In the genomic region with DNA sequence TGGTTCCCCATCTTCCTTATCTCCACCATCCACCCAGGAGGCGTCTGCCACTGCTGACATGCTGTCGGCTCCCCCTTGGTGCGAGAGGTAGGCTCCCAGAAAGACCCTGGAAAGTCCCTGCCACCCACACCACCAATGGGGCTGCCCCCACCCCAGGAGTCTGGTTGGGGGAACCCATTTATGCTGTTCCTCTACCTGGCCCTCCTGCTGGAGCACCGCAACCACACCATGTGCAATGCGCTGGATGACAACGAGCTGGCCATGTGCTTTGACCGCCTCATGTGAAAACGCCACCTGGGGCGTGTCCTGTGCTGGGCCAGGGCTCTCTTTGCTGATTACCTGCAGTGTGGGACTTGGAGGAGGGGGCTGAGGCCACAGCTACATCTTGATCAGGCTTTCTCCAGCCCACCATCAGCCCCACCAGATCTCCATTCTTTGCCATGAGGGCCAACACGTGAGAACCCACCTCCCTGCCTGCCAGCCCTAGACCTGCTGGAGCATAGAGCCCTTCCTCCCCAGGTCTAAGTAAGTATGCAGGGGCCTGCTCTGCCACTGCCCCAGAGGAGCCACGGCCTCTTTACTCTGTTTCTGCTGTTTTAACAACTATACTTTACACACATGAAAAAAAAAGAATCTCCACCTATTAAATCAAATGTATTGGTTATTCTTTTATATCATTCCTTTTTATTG, we compare ENCODE assay signal across 24 cellular contexts. TPM values are rescaled to one million over a fixed set of nuclear protein-coding genes. Genes with fewer than 3 reads are reported as not detected.
A peak's percentile ranks its signal among the peaks of the same experiment; 100 is the strongest.
DNase-seq lines count a peak whose midpoint lies in the region; ATAC-seq, FAIRE-seq and TF ChIP-seq lines count a peak whose summit lies in the region.
"Had no signal": no experiment of that assay in that cellular context is flagged by ENCODE, and none has a peak within 500 bp of the region (broad histone marks: within the 10 kb centered on the region; RNA-seq: fewer than 3 reads in every experiment).

No MANE protein-coding gene starts in this region.

- no peaks in the 10 kb centered on the region for H3K9me3 ChIP-seq in GM12878 (replicated peaks; ENCODE audit: control insufficient read depth, insufficient read depth, low read length)
- H3K9me3 ChIP-seq: BLaER1, gastroesophageal sphincter, left lung, SK-N-SH, tibial nerve had no signal

- no peaks in the 10 kb centered on the region for H3K27me3 ChIP-seq in GM12878 (replicated peaks in 1 of 2; ENCODE audit: control insufficient read depth in 2 of 2, insufficient read depth in 2 of 2, low read length in 1 of 2)
- H3K27me3 ChIP-seq: BLaER1, left lung, tibial nerve had no signal

- no TSS peak for BruUV-seq in GM12878 (replicated peaks; lab: Mats Ljungman, UMichigan)

- peak overlapping the region; percentile 6; the same call in 1 of the 2 replicates for H3K27ac ChIP-seq in GM12878 (ENCODE audit: control insufficient read depth, insufficient read depth)
- H3K27ac ChIP-seq: BLaER1, gastroesophageal sphincter, KMS-11, left lung, skin epidermis, tibial nerve had no signal

- POLR2A ChIA-PET in GM12878 (lab: Charles Lee): interaction anchor here (0.6 kb wide), 1 partner anchor 24 kb away, joined by 3 read pairs; no protein-coding TSS in a partner anchor

- no peak for TF ChIP-seq RAD21 in GM12878 (IDR thresholded peaks at IDR 0.05; ENCODE audit: insufficient read depth, low read depth, low read length)

- no peak for TF ChIP-seq EP300 in GM12878 (IDR thresholded peaks at IDR 0.05; ENCODE audit: borderline replicate concordance in 1 of 2, control insufficient read depth in 1 of 2, low read depth in 2 of 2, low read length in 2 of 2)

- 28% methylated on average over 11 of the region's 11 CpGs for WGBS in GM12878 (ENCODE audit: insufficient coverage, insufficient replicate concordance, low lambda C conversion rate, missing lambda C conversion rate)

- no peak for TF ChIP-seq CTCF in GM12878 (IDR thresholded peaks at IDR 0.05 in 2 of 3, conservative IDR thresholded peaks at IDR 0.05 in 1 of 3; ENCODE audit: control insufficient read depth in 2 of 3, extremely low read depth in 1 of 3, insufficient read depth in 1 of 3, low read depth in 3 of 3, low read length in 3 of 3)

- no peak overlapping the region for H3K9ac ChIP-seq in GM12878 (ENCODE audit: control insufficient read depth, insufficient read depth, low read length)
- H3K9ac ChIP-seq: BLaER1, KMS-11, SK-N-SH had no signal

- in situ Hi-C loops in GM12878 (cut with MboI): no loop called here

- H3K79me2 ChIP-seq in GM12878 (ENCODE audit: control insufficient read depth, insufficient read depth, low read length): no peaks in the 10 kb centered on the region

- no peaks in the 10 kb centered on the region for H3K36me3 ChIP-seq in GM12878 (ENCODE audit: control insufficient read depth in 2 of 2, insufficient read depth in 2 of 2, low read length in 1 of 2)
- H3K36me3 ChIP-seq: BLaER1, gastroesophageal sphincter, left lung, tibial nerve had no signal

- ATAC-seq in GM18868 (IDR thresholded peaks at IDR 0.05; ENCODE audit: unreplicated experiment) (peak; percentile 63), HG02763 (IDR thresholded peaks at IDR 0.05; ENCODE audit: unreplicated experiment) (peak; percentile 43), GM12878 (peak; percentile 29), GM21737 (IDR thresholded peaks at IDR 0.05; ENCODE audit: unreplicated experiment) (no peak), GM21381 (IDR thresholded peaks at IDR 0.05; ENCODE audit: unreplicated experiment) (no peak)
- ATAC-seq in stimulated activated naive CD8-positive, alpha-beta T cell treated with anti-CD3 and anti-CD28 coated beads, Interleukin-15, Interleukin-2, amounts not matched to agents 100 U/mL and 50 U/mL, for 24 hours: peak; percentile 26
- ATAC-seq: gastroesophageal sphincter, left lung, PC-3 had no signal

- CTCF ChIA-PET in GM12878 (lab: Yijun Ruan, JAX): interaction anchor here (0.6 to 2.5 kb wide), 5 partner anchors 9 to 109 kb away, joined by 3 to 11 read pairs (median 7); no protein-coding TSS in a partner anchor

- TF ChIP-seq POLR2A in GM12878 (IDR thresholded peaks at IDR 0.05; ENCODE audit: low read depth, low read length): no peak

- peak overlapping the region; percentile 30; the same call in 1 of the 2 replicates for H3K4me2 ChIP-seq in GM12878 (ENCODE audit: control insufficient read depth, insufficient read depth)
- H3K4me2 ChIP-seq: BLaER1, KMS-11, SK-N-SH had no signal

- intact Hi-C loops in GM12878 (cut with micrococcal nuclease; ENCODE audit: unreplicated experiment): no loop called here

- SMC1A ChIA-PET in GM12878 (lab: Charles Lee; ENCODE audit: uncharacterized antibody, unreplicated experiment): no interaction called here

- H4K20me1 ChIP-seq in GM12878 (ENCODE audit: control insufficient read depth, insufficient read depth): no peaks in the 10 kb centered on the region
- H4K20me1 ChIP-seq: BLaER1 had no signal

- FAIRE-seq in GM12878 (lab: Jason Lieb, UNC): peak; percentile 84
- FAIRE-seq: G401.6 had no signal

- H3K4me1 ChIP-seq in GM12878 (ENCODE audit: control insufficient read depth, insufficient read depth, low read length): peaks cover 33% of the 10 kb centered on the region
- H3K4me1 ChIP-seq: BLaER1 had no signal

- no peak overlapping the region for H3K4me3 ChIP-seq in GM12878
- H3K4me3 ChIP-seq: BLaER1, gastroesophageal sphincter, left lung, skin epidermis, tibial nerve had no signal

- RAD21 ChIA-PET in GM12878 (lab: Charles Lee; ENCODE audit: unreplicated experiment): no interaction called here

- no peak for DNase-seq in GM12878 (ENCODE audit: low read depth, low spot score)
- peak; percentile 49 for DNase-seq in stimulated activated naive CD8-positive, alpha-beta T cell treated with anti-CD3 and anti-CD28 coated beads, Interleukin-15, Interleukin-2, amounts not matched to agents 100 U/mL and 50 U/mL, for 24 hours
- no peak for DNase-seq in AG20443 (ENCODE audit: low spot score)
- DNase-seq: activated CD4-positive, alpha-beta T cell treated with anti-CD3 and anti-CD28 coated beads, Interleukin-2, amount 10 ng/mL, durations not matched to agents 7 days and 5 days; activated T-cell treated with anti-CD3 and anti-CD28 coated beads for 4 hours; erythroblast; left lung; NCI-H1048; NCI-H2081; NCI-H526 treated with DMSO at 0.1 percent for 48 hours; PC-3; SK-N-SH had no signal

- H2AFZ ChIP-seq in GM12878 (ENCODE audit: control insufficient read depth, low read depth, low read length): peak overlapping the region; percentile 2

TF ChIP-seq in GM12878, 131 proteins besides CTCF, POLR2A, EP300 and RAD21 (continues in another document):
- TF ChIP-seq RUNX3 (IDR thresholded peaks at IDR 0.05; ENCODE audit: low read length): peak; percentile 83
- TF ChIP-seq, protein P1, sequence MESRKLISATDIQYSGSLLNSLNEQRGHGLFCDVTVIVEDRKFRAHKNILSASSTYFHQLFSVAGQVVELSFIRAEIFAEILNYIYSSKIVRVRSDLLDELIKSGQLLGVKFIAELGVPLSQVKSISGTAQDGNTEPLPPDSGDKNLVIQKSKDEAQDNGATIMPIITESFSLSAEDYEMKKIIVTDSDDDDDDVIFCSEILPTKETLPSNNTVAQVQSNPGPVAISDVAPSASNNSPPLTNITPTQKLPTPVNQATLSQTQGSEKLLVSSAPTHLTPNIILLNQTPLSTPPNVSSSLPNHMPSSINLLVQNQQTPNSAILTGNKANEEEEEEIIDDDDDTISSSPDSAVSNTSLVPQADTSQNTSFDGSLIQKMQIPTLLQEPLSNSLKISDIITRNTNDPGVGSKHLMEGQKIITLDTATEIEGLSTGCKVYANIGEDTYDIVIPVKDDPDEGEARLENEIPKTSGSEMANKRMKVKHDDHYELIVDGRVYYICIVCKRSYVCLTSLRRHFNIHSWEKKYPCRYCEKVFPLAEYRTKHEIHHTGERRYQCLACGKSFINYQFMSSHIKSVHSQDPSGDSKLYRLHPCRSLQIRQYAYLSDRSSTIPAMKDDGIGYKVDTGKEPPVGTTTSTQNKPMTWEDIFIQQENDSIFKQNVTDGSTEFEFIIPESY (IDR thresholded peaks at IDR 0.05): peak; percentile 74; the same call in 1 of the 2 replicates

RNA-seq across cellular contexts. Expression of gene ALDH3A1, which starts 7.9 kb away (rescaled TPM):
- total RNA-seq in GM12878 (2013; cell fraction: nucleolus; rRNA removed): not detected in 2 replicates
- not detected in 2 replicates for total RNA-seq in GM12878 (2014; rRNA removed)
- total RNA-seq in GM12878 (2014; rRNA removed; fragmentation: Illumina TruSeq; extraction: Trizol): not detected in 2 replicates
- total RNA-seq in GM12878 (2021): not detected in 2 replicates
- polyA plus RNA-seq in GM12878 (2011; ENCODE audit: low read depth): not detected
- polyA plus RNA-seq in GM12878 (2011; rRNA removed): not detected in 2 replicates
- polyA plus RNA-seq in GM12878 (2011; cell fraction: cytosol; rRNA removed): not detected in 2 replicates
- polyA plus RNA-seq in GM12878 (2011; cell fraction: nucleus; rRNA removed): not detected in 2 replicates
- 0.28 TPM in 2 replicates for polyA plus RNA-seq in GM12878 (2012)
- not detected in 2 replicates for polyA plus RNA-seq in GM12878 (2014; fragmentation: Illumina TruSeq; extraction: Trizol)
- not detected for polyA plus RNA-seq in GM12878 (2014; fragmentation: Nextera tagmentation; extraction: Ambion mirVana)
- 0.20 TPM in 1 of 2 replicates, not detected in the other for polyA plus RNA-seq in GM12878 (2014; rRNA removed)
- not detected for polyA plus RNA-seq in GM12878 (2016; fragmentation: Nextera tagmentation; extraction: Ambion mirVana)
- polyA minus RNA-seq in GM12878 (2011; rRNA and poly(A)+ RNA removed): not detected in 2 replicates
- not detected in 2 replicates for polyA minus RNA-seq in GM12878 (2011; cell fraction: cytosol; rRNA and poly(A)+ RNA removed)
- not detected in 2 replicates for polyA minus RNA-seq in GM12878 (2011; cell fraction: nucleus; rRNA and poly(A)+ RNA removed)
- total RNA-seq: activated CD4-positive, alpha-beta T cell treated with anti-CD3 and anti-CD28 coated beads, Interleukin-2, amount 10 ng/mL, durations not matched to agents 7 days and 5 days had no signal

RNA-seq across cellular contexts. Expression of gene SLC47A2, which starts 39.6 kb away (rescaled TPM):
- not detected in 2 replicates for total RNA-seq in GM12878 (2013; cell fraction: nucleolus; rRNA removed)
- total RNA-seq in GM12878 (2014; rRNA removed): not detected in 2 replicates
- total RNA-seq in GM12878 (2014; rRNA removed; fragmentation: Illumina TruSeq; extraction: Trizol): not detected in 2 replicates
- not detected in 2 replicates for total RNA-seq in GM12878 (2021)
- polyA plus RNA-seq in GM12878 (2011; ENCODE audit: low read depth): not detected
- not detected in 2 replicates for polyA plus RNA-seq in GM12878 (2011; rRNA removed)
- polyA plus RNA-seq in GM12878 (2011; cell fraction: cytosol; rRNA removed): 0.03 TPM in 1 of 2 replicates, not detected in the other
- polyA plus RNA-seq in GM12878 (2011; cell fraction: nucleus; rRNA removed): 0.06 TPM in 1 of 2 replicates, not detected in the other
- polyA plus RNA-seq in GM12878 (2012): not detected in 2 replicates
- polyA plus RNA-seq in GM12878 (2014; fragmentation: Illumina TruSeq; extraction: Trizol): not detected in 2 replicates
- not detected for polyA plus RNA-seq in GM12878 (2014; fragmentation: Nextera tagmentation; extraction: Ambion mirVana)
- not detected in 2 replicates for polyA plus RNA-seq in GM12878 (2014; rRNA removed)
- polyA plus RNA-seq in GM12878 (2016; fragmentation: Nextera tagmentation; extraction: Ambion mirVana): not detected
- polyA minus RNA-seq in GM12878 (2011; rRNA and poly(A)+ RNA removed): not detected in 2 replicates
- polyA minus RNA-seq in GM12878 (2011; cell fraction: cytosol; rRNA and poly(A)+ RNA removed): not detected in 2 replicates
- polyA minus RNA-seq in GM12878 (2011; cell fraction: nucleus; rRNA and poly(A)+ RNA removed): 0.12 TPM in 1 of 2 replicates, not detected in the other
- total RNA-seq: activated CD4-positive, alpha-beta T cell treated with anti-CD3 and anti-CD28 coated beads, Interleukin-2, amount 10 ng/mL, durations not matched to agents 7 days and 5 days; dermis microvascular lymphatic vessel endothelial cell; gastroesophageal sphincter; left lung; PC-3; posterior vena cava; tibial nerve had no signal
- polyA plus RNA-seq: SK-N-SH had no signal

Comparison
In these comparisons a context has a peak if more than half of its experiments do, and no peak if none do; other contexts are left out.
1. ATAC-seq: peak in GM18868 (single experiment), HG02763 (single experiment), GM12878 (single experiment) and stimulated activated naive CD8-positive, alpha-beta T cell treated with anti-CD3 and anti-CD28 coated beads, Interleukin-15, Interleukin-2, amounts not matched to agents 100 U/mL and 50 U/mL, for 24 hours (single experiment); none in GM21737 (single experiment) and GM21381 (single experiment).